Comparison of ENCODE assay signal across 8 cellular contexts in the genomic region with DNA sequence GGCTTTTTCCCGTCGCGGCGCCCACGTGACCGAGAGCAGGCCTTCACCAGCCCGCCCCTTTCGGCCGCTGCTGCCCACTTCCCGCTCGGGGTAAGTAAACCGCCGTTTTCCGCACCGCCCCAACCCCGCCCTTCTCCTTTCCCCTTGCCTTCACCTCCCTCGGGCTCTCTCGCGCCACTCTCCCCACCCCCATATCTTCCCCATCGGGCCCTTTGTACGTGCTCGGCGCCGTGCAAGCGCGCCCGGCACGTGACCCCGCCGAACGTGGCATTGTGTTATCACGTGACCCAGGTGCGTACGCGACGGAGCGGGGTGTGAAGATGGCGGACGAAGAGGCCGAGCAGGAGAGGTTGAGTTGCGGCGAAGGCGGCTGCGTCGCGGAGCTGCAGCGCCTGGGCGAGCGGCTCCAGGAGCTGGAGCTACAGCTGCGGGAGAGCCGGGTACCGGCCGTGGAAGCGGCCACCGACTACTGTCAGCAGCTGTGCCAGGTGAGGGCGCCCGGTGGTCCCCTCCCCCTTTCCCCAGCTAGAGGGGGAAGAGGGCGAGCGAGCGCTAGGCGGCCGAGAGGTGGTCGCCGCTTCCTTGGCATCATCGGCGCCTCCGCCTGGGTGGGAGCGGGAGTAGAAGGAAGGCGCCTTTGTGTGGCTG. TPM values are rescaled to one million over a fixed set of nuclear protein-coding genes. Genes with fewer than 3 reads are reported as not detected.
DNase-seq lines count a peak whose midpoint lies in the region; ATAC-seq and TF ChIP-seq lines count a peak whose summit lies in the region.

TSS of gene ZNF292 (plus strand) at position 294 of the 648 bp plus-strand sequence. CDS start at position 321, 27 bp downstream.

- TF ChIP-seq RAD21 in IMR-90 (IDR thresholded peaks at IDR 0.05; ENCODE audit: low read length) = no peak; the same call in 1 of the 2 replicates

- peak within 1 kb of the TSS; percentile 90 for H3K4me2 ChIP-seq in IMR-90 (ENCODE audit: low read depth, low read length)

- ATAC-seq in GM21528 (IDR thresholded peaks at IDR 0.05; ENCODE audit: low FRiP score, unreplicated experiment) (peak; percentile 78), IMR-90 (ENCODE audit: low read depth) (peak; percentile 84)

- dilution Hi-C loops in IMR-90 (cut with HindIII; ENCODE audit: low sequenced_read_pairs, unreplicated experiment) = no loop called here

- peak within 1 kb of the TSS; percentile 99 for H2AFZ ChIP-seq in IMR-90 (replicated peaks; ENCODE audit: low read length, poor library complexity)

- TF ChIP-seq POLR2A in IMR-90 (IDR thresholded peaks at IDR 0.05; ENCODE audit: low read depth, low read length) = peak; percentile 59; the same call in 1 of the 2 replicates

- peak within 1 kb of the TSS; percentile 71 for H3K18ac ChIP-seq in IMR-90 (ENCODE audit: low read depth, low read length)

- peak within 1 kb of the TSS; percentile 86 for H4K5ac ChIP-seq in IMR-90 (ENCODE audit: low read depth, low read length)

- H3K79me1 ChIP-seq in IMR-90 (ENCODE audit: low read depth in 1 of 2, low read length in 2 of 2) = peaks cover 0 to 29% of the 10 kb centered on the region in 2 experiments; a peak in 2 of 4 replicates

- peak within 1 kb of the TSS; percentile 68 for H3K4me3 ChIP-seq in IMR-90 (ENCODE audit: insufficient read depth, low read depth, low read length)

- H2BK120ac ChIP-seq in IMR-90 (ENCODE audit: low read depth, low read length) = peak within 1 kb of the TSS; percentile 88

- H3K9ac ChIP-seq in IMR-90 (ENCODE audit: low read depth, low read length) = peak within 1 kb of the TSS; percentile 94

- H4K8ac ChIP-seq in IMR-90 (ENCODE audit: low read depth in 2 of 2, low read length in 2 of 2) = peak within 1 kb of the TSS; percentile 85 to 89

- H2BK20ac ChIP-seq in IMR-90 (ENCODE audit: low read depth, low read length) = peak within 1 kb of the TSS; percentile 44

- H3K14ac ChIP-seq in IMR-90 (replicated peaks; ENCODE audit: low read depth, low read length) = peak within 1 kb of the TSS; percentile 96

- DNase-seq in DMS 273 (lab: John Stamatoyannopoulos, UW; ENCODE audit: unreplicated experiment) (peak; percentile 99), IMR-90 (peak; percentile 97), OCI-M1 (lab: John Stamatoyannopoulos, UW) (peak; percentile 99), activated T-cell treated with anti-CD3 and anti-CD28 coated beads for 4 hours (peak; percentile 91), epithelial cell of prostate (ENCODE audit: low read depth, low spot score) (peak; percentile 80), mucosa of gallbladder (ENCODE audit: low spot score) (peak; percentile 98)
- DNase-seq in stimulated activated CD8-positive, alpha-beta memory T cell treated with anti-CD3 and anti-CD28 coated beads, Interleukin-4, amount 100 ng/mL, for 4 hours (ENCODE audit: low read depth in 2 of 2, low spot score in 1 of 2) = peak; percentile 84 to 90

- H3K4me1 ChIP-seq in IMR-90 (ENCODE audit: control insufficient read depth, insufficient read depth, low read length) = peaks cover 13% of the 10 kb centered on the region

- peaks cover 3% of the 10 kb centered on the region; the same call in 1 of the 2 replicates for H3K36me3 ChIP-seq in IMR-90 (ENCODE audit: control insufficient read depth, insufficient read depth, low read length)

- peak within 1 kb of the TSS; percentile 94 for H3K27ac ChIP-seq in IMR-90 (ENCODE audit: insufficient read depth, low read length)
- peak within 1 kb of the TSS; percentile 84 for H3K27ac ChIP-seq in epithelial cell of prostate

- TF ChIP-seq CTCF in IMR-90 (conservative IDR thresholded peaks at IDR 0.05; ENCODE audit: low read depth, low read length) = no peak

- H3K27me3 ChIP-seq in IMR-90 (ENCODE audit: control insufficient read depth, insufficient read depth, low read length) = no peaks in the 10 kb centered on the region

- H2BK15ac ChIP-seq in IMR-90 (ENCODE audit: low read depth, low read length) = peak within 1 kb of the TSS; percentile 75; the same call in 1 of the 3 replicates

- in situ Hi-C loops in IMR-90 (cut with MboI; ENCODE audit: low sequenced_read_pairs) = no loop called here

- peak within 1 kb of the TSS; percentile 87 for H2BK5ac ChIP-seq in IMR-90 (ENCODE audit: low read depth, low read length, poor library complexity, severe bottlenecking)

- BruUV-seq in IMR-90 (replicated peaks; lab: Mats Ljungman, UMichigan) = no TSS peak

- POLR2A ChIA-PET in IMR-90 (lab: Charles Lee; ENCODE audit: unreplicated experiment) = no interaction called here

- H3K9me3 ChIP-seq in IMR-90 (ENCODE audit: control insufficient read depth, insufficient read depth, low read length) = no peaks in the 10 kb centered on the region

- peak within 1 kb of the TSS; percentile 90 for H2AK9ac ChIP-seq in IMR-90 (replicated peaks; ENCODE audit: low read depth, low read length, poor library complexity)

- H3K4ac ChIP-seq in IMR-90 (ENCODE audit: low read depth, low read length) = peak within 1 kb of the TSS; percentile 98

- H3K56ac ChIP-seq in IMR-90 (ENCODE audit: extremely low read depth, insufficient read depth, low read length) = peak within 1 kb of the TSS; percentile 96

- peaks cover 44% of the 10 kb centered on the region for H4K20me1 ChIP-seq in IMR-90 (ENCODE audit: insufficient read depth, low read length)

- CTCF ChIA-PET in IMR-90 (lab: Yijun Ruan, JAX) = no interaction called here

- no peaks in the 10 kb centered on the region for H3K9me1 ChIP-seq in IMR-90 (ENCODE audit: insufficient read depth, low read length)

- 1% methylated on average over 26 of the region's 69 CpGs; no CpG with 5 or more reads in 1 of the 2 experiments for WGBS in IMR-90 (ENCODE audit: extremely low coverage in 2 of 2, insufficient read length in 1 of 2), 2 experiments

- peak within 1 kb of the TSS; percentile 92 for H2AK5ac ChIP-seq in IMR-90 (ENCODE audit: low read depth, low read length)

- peak within 1 kb of the TSS; percentile 86 for H4K91ac ChIP-seq in IMR-90 (ENCODE audit: insufficient read depth, low read depth, low read length)

- peak within 1 kb of the TSS; percentile 95 for H3K23ac ChIP-seq in IMR-90 (ENCODE audit: low read depth, low read length)

- intact Hi-C loops in IMR-90 (cut with micrococcal nuclease) = loop anchor here (2.0 to 10.0 kb wide), 5 partner anchors 42 to 1927 kb away; partner anchors contain the start of genes PNRC1 and SLC35A1

TF ChIP-seq in IMR-90, 13 proteins besides CTCF, POLR2A, EP300 and RAD21:
- TF ChIP-seq MAFK (IDR thresholded peaks at IDR 0.05; ENCODE audit: low read depth, low read length) = no peak
- TF ChIP-seq RFX5 (IDR thresholded peaks at IDR 0.05; ENCODE audit: low read depth, low read length) = no peak
- no peak for TF ChIP-seq CEBPB (IDR thresholded peaks at IDR 0.05; ENCODE audit: low read depth, low read length)
- peak; percentile 91 for TF ChIP-seq FOS (IDR thresholded peaks at IDR 0.05; ENCODE audit: low read depth, low read length)
- no peak for TF ChIP-seq CHD1 (IDR thresholded peaks at IDR 0.05; ENCODE audit: low read depth, low read length)
- TF ChIP-seq, protein P1, sequence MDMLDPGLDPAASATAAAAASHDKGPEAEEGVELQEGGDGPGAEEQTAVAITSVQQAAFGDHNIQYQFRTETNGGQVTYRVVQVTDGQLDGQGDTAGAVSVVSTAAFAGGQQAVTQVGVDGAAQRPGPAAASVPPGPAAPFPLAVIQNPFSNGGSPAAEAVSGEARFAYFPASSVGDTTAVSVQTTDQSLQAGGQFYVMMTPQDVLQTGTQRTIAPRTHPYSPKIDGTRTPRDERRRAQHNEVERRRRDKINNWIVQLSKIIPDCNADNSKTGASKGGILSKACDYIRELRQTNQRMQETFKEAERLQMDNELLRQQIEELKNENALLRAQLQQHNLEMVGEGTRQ (IDR thresholded peaks at IDR 0.05; ENCODE audit: low read depth, low read length) = peak; percentile 98
- peak; percentile 56; the same call in 1 of the 2 replicates for TF ChIP-seq MAZ (IDR thresholded peaks at IDR 0.05; ENCODE audit: borderline replicate concordance, low read depth, low read length)
- TF ChIP-seq NFE2L2 (IDR thresholded peaks at IDR 0.05; ENCODE audit: low read depth, low read length) = no peak
- no peak for TF ChIP-seq RCOR1 (IDR thresholded peaks at IDR 0.05; ENCODE audit: insufficient replicate concordance, low read length)
- TF ChIP-seq BHLHE40 (IDR thresholded peaks at IDR 0.05; ENCODE audit: low read depth, low read length) = peak; percentile 100
- TF ChIP-seq ELK1 (IDR thresholded peaks at IDR 0.05; ENCODE audit: borderline replicate concordance, low read depth, low read length) = no peak
- no peak for TF ChIP-seq SMC3 (IDR thresholded peaks at IDR 0.05; ENCODE audit: low read depth, low read length)
- TF ChIP-seq MXI1 (IDR thresholded peaks at IDR 0.05; ENCODE audit: borderline replicate concordance, low read depth, low read length) = peak; percentile 80; the same call in 1 of the 2 replicates
TF ChIP-seq in IMR-90: peak in this region for 5.

RNA-seq across cellular contexts. Expression of gene ZNF292, which starts in this region (rescaled TPM):
- 28.3 and 36.9 TPM in 2 replicates for total RNA-seq in IMR-90 (2012; rRNA removed)
- 5.4 and 5.5 TPM in 2 replicates for polyA plus RNA-seq in IMR-90 (2012; rRNA removed)
- 0.36 and 0.55 TPM in 2 replicates for polyA plus RNA-seq in IMR-90 (2012; cell fraction: cytosol; rRNA removed)
- polyA plus RNA-seq in IMR-90 (2012; cell fraction: nucleus; rRNA removed; ENCODE audit: low replicate concordance) = 4.2 and 41.4 TPM in 2 replicates
- 52.3 TPM for total RNA-seq in mucosa of gallbladder

Comparison
In these comparisons a context has a peak if more than half of its experiments do, and no peak if none do; other contexts are left out.
1. Peak in every context shown above with its lines: DNase-seq, ATAC-seq, H3K4me3 ChIP-seq and H3K27ac ChIP-seq.